Comparison of ENCODE assay signal across 1 cellular context in the genomic region with DNA sequence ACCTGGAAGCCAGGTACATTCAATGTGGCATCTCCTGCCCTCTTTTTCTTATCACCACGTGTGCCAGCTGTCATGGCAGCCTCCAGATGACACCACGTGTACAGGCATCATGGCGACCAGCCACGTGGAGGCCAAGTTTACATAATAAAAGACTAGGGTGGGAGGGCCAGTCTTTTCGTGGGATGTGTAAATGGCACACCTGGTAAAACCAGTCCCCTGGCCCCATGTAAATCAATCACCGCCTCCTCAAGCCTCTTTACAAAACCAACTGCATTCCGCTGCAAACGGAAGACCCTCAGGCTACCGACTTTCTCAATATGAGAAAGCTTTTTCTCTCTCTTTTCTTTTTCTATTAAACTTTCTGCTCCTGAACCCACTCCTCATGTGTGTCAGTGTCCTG.
TF ChIP-seq lines count a peak whose summit lies in the region.

No MANE protein-coding gene starts in this region.

TF ChIP-seq in WTC11, 78 proteins besides CTCF, POLR2A, EP300 and RAD21 (continued from another document and continues in another):
- TF ChIP-seq, protein P1, sequence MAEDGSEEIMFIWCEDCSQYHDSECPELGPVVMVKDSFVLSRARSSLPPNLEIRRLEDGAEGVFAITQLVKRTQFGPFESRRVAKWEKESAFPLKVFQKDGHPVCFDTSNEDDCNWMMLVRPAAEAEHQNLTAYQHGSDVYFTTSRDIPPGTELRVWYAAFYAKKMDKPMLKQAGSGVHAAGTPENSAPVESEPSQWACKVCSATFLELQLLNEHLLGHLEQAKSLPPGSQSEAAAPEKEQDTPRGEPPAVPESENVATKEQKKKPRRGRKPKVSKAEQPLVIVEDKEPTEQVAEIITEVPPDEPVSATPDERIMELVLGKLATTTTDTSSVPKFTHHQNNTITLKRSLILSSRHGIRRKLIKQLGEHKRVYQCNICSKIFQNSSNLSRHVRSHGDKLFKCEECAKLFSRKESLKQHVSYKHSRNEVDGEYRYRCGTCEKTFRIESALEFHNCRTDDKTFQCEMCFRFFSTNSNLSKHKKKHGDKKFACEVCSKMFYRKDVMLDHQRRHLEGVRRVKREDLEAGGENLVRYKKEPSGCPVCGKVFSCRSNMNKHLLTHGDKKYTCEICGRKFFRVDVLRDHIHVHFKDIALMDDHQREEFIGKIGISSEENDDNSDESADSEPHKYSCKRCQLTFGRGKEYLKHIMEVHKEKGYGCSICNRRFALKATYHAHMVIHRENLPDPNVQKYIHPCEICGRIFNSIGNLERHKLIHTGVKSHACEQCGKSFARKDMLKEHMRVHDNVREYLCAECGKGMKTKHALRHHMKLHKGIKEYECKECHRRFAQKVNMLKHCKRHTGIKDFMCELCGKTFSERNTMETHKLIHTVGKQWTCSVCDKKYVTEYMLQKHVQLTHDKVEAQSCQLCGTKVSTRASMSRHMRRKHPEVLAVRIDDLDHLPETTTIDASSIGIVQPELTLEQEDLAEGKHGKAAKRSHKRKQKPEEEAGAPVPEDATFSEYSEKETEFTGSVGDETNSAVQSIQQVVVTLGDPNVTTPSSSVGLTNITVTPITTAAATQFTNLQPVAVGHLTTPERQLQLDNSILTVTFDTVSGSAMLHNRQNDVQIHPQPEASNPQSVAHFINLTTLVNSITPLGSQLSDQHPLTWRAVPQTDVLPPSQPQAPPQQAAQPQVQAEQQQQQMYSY (CRISPR knock-in tag; IDR thresholded peaks at IDR 0.05) = no peak
- TF ChIP-seq, protein P2, sequence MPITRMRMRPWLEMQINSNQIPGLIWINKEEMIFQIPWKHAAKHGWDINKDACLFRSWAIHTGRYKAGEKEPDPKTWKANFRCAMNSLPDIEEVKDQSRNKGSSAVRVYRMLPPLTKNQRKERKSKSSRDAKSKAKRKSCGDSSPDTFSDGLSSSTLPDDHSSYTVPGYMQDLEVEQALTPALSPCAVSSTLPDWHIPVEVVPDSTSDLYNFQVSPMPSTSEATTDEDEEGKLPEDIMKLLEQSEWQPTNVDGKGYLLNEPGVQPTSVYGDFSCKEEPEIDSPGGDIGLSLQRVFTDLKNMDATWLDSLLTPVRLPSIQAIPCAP (CRISPR knock-in tag; IDR thresholded peaks at IDR 0.05) = no peak
- TF ChIP-seq, protein P3, sequence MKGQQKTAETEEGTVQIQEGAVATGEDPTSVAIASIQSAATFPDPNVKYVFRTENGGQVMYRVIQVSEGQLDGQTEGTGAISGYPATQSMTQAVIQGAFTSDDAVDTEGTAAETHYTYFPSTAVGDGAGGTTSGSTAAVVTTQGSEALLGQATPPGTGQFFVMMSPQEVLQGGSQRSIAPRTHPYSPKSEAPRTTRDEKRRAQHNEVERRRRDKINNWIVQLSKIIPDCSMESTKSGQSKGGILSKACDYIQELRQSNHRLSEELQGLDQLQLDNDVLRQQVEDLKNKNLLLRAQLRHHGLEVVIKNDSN (CRISPR knock-in tag; IDR thresholded peaks at IDR 0.05) = peak; percentile 92
- TF ChIP-seq, protein P4, sequence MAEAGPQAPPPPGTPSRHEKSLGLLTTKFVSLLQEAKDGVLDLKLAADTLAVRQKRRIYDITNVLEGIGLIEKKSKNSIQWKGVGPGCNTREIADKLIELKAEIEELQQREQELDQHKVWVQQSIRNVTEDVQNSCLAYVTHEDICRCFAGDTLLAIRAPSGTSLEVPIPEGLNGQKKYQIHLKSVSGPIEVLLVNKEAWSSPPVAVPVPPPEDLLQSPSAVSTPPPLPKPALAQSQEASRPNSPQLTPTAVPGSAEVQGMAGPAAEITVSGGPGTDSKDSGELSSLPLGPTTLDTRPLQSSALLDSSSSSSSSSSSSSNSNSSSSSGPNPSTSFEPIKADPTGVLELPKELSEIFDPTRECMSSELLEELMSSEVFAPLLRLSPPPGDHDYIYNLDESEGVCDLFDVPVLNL (CRISPR knock-in tag; IDR thresholded peaks at IDR 0.05; ENCODE audit: borderline replicate concordance, low read depth) = no peak
- TF ChIP-seq, protein P5, sequence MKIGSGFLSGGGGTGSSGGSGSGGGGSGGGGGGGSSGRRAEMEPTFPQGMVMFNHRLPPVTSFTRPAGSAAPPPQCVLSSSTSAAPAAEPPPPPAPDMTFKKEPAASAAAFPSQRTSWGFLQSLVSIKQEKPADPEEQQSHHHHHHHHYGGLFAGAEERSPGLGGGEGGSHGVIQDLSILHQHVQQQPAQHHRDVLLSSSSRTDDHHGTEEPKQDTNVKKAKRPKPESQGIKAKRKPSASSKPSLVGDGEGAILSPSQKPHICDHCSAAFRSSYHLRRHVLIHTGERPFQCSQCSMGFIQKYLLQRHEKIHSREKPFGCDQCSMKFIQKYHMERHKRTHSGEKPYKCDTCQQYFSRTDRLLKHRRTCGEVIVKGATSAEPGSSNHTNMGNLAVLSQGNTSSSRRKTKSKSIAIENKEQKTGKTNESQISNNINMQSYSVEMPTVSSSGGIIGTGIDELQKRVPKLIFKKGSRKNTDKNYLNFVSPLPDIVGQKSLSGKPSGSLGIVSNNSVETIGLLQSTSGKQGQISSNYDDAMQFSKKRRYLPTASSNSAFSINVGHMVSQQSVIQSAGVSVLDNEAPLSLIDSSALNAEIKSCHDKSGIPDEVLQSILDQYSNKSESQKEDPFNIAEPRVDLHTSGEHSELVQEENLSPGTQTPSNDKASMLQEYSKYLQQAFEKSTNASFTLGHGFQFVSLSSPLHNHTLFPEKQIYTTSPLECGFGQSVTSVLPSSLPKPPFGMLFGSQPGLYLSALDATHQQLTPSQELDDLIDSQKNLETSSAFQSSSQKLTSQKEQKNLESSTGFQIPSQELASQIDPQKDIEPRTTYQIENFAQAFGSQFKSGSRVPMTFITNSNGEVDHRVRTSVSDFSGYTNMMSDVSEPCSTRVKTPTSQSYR (CRISPR knock-in tag; IDR thresholded peaks at IDR 0.05) = 0 out of 2 replicates have a peak, but pooled peaks have one; percentile 29
- TF ChIP-seq ESRRA (CRISPR knock-in tag; IDR thresholded peaks at IDR 0.05; ENCODE audit: borderline replicate concordance) (no peak), MXD4 (CRISPR knock-in tag; IDR thresholded peaks at IDR 0.05; ENCODE audit: borderline replicate concordance) (no peak), GTF2I (CRISPR knock-in tag; conservative IDR thresholded peaks at IDR 0.05) (no peak), CBFB (CRISPR knock-in tag; IDR thresholded peaks at IDR 0.05; ENCODE audit: low read depth) (no peak), NFE2L1 (CRISPR knock-in tag; IDR thresholded peaks at IDR 0.05) (no peak), HMGA2 (CRISPR knock-in tag; IDR thresholded peaks at IDR 0.05) (no peak), IRF2 (CRISPR knock-in tag; IDR thresholded peaks at IDR 0.05; ENCODE audit: borderline replicate concordance, low read depth) (no peak), CREB1 (CRISPR knock-in tag; IDR thresholded peaks at IDR 0.05) (no peak), RORB (CRISPR knock-in tag; IDR thresholded peaks at IDR 0.05) (no peak), GRHL2 (CRISPR knock-in tag; IDR thresholded peaks at IDR 0.05; ENCODE audit: insufficient replicate concordance, severe bottlenecking) (no peak), TP53 (CRISPR knock-in tag; IDR thresholded peaks at IDR 0.05) (no peak), ZNF317 (CRISPR knock-in tag; IDR thresholded peaks at IDR 0.05; ENCODE audit: borderline replicate concordance, low read depth) (no peak), NR2C2 (CRISPR knock-in tag; IDR thresholded peaks at IDR 0.05) (no peak), ZNF232 (CRISPR knock-in tag; IDR thresholded peaks at IDR 0.05) (no peak), ZNF121 (CRISPR knock-in tag; IDR thresholded peaks at IDR 0.05) (no peak)
- TF ChIP-seq, protein P6, sequence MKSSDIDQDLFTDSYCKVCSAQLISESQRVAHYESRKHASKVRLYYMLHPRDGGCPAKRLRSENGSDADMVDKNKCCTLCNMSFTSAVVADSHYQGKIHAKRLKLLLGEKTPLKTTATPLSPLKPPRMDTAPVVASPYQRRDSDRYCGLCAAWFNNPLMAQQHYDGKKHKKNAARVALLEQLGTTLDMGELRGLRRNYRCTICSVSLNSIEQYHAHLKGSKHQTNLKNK (CRISPR knock-in tag; IDR thresholded peaks at IDR 0.05) = no peak
- TF ChIP-seq, protein P7, sequence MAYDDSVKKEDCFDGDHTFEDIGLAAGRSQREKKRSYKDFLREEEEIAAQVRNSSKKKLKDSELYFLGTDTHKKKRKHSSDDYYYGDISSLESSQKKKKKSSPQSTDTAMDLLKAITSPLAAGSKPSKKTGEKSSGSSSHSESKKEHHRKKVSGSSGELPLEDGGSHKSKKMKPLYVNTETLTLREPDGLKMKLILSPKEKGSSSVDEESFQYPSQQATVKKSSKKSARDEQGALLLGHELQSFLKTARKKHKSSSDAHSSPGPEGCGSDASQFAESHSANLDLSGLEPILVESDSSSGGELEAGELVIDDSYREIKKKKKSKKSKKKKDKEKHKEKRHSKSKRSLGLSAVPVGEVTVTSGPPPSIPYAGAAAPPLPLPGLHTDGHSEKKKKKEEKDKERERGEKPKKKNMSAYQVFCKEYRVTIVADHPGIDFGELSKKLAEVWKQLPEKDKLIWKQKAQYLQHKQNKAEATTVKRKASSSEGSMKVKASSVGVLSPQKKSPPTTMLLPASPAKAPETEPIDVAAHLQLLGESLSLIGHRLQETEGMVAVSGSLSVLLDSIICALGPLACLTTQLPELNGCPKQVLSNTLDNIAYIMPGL (CRISPR knock-in tag; IDR thresholded peaks at IDR 0.05) = no peak
- TF ChIP-seq, protein P8, sequence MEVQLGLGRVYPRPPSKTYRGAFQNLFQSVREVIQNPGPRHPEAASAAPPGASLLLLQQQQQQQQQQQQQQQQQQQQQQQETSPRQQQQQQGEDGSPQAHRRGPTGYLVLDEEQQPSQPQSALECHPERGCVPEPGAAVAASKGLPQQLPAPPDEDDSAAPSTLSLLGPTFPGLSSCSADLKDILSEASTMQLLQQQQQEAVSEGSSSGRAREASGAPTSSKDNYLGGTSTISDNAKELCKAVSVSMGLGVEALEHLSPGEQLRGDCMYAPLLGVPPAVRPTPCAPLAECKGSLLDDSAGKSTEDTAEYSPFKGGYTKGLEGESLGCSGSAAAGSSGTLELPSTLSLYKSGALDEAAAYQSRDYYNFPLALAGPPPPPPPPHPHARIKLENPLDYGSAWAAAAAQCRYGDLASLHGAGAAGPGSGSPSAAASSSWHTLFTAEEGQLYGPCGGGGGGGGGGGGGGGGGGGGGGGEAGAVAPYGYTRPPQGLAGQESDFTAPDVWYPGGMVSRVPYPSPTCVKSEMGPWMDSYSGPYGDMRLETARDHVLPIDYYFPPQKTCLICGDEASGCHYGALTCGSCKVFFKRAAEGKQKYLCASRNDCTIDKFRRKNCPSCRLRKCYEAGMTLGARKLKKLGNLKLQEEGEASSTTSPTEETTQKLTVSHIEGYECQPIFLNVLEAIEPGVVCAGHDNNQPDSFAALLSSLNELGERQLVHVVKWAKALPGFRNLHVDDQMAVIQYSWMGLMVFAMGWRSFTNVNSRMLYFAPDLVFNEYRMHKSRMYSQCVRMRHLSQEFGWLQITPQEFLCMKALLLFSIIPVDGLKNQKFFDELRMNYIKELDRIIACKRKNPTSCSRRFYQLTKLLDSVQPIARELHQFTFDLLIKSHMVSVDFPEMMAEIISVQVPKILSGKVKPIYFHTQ (CRISPR knock-in tag; IDR thresholded peaks at IDR 0.05) = no peak; the same call in 1 of the 2 replicates
- TF ChIP-seq, protein P9, sequence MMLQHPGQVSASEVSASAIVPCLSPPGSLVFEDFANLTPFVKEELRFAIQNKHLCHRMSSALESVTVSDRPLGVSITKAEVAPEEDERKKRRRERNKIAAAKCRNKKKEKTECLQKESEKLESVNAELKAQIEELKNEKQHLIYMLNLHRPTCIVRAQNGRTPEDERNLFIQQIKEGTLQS (CRISPR knock-in tag; conservative IDR thresholded peaks at IDR 0.05) = no peak
- TF ChIP-seq, protein P10, sequence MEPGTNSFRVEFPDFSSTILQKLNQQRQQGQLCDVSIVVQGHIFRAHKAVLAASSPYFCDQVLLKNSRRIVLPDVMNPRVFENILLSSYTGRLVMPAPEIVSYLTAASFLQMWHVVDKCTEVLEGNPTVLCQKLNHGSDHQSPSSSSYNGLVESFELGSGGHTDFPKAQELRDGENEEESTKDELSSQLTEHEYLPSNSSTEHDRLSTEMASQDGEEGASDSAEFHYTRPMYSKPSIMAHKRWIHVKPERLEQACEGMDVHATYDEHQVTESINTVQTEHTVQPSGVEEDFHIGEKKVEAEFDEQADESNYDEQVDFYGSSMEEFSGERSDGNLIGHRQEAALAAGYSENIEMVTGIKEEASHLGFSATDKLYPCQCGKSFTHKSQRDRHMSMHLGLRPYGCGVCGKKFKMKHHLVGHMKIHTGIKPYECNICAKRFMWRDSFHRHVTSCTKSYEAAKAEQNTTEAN (CRISPR knock-in tag; IDR thresholded peaks at IDR 0.05) = peak; percentile 28; the same call in 1 of the 2 replicates
- TF ChIP-seq, protein P11, sequence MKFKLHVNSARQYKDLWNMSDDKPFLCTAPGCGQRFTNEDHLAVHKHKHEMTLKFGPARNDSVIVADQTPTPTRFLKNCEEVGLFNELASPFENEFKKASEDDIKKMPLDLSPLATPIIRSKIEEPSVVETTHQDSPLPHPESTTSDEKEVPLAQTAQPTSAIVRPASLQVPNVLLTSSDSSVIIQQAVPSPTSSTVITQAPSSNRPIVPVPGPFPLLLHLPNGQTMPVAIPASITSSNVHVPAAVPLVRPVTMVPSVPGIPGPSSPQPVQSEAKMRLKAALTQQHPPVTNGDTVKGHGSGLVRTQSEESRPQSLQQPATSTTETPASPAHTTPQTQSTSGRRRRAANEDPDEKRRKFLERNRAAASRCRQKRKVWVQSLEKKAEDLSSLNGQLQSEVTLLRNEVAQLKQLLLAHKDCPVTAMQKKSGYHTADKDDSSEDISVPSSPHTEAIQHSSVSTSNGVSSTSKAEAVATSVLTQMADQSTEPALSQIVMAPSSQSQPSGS (CRISPR knock-in tag; IDR thresholded peaks at IDR 0.05; ENCODE audit: borderline replicate concordance, low read depth) = no peak
- TF ChIP-seq, protein P12, sequence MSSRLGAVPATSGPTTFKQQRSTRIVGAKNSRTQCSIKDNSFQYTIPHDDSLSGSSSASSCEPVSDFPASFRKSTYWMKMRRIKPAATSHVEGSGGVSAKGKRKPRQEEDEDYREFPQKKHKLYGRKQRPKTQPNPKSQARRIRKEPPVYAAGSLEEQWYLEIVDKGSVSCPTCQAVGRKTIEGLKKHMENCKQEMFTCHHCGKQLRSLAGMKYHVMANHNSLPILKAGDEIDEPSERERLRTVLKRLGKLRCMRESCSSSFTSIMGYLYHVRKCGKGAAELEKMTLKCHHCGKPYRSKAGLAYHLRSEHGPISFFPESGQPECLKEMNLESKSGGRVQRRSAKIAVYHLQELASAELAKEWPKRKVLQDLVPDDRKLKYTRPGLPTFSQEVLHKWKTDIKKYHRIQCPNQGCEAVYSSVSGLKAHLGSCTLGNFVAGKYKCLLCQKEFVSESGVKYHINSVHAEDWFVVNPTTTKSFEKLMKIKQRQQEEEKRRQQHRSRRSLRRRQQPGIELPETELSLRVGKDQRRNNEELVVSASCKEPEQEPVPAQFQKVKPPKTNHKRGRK (CRISPR knock-in tag; IDR thresholded peaks at IDR 0.05; ENCODE audit: borderline replicate concordance) = no peak
- TF ChIP-seq, protein P13, sequence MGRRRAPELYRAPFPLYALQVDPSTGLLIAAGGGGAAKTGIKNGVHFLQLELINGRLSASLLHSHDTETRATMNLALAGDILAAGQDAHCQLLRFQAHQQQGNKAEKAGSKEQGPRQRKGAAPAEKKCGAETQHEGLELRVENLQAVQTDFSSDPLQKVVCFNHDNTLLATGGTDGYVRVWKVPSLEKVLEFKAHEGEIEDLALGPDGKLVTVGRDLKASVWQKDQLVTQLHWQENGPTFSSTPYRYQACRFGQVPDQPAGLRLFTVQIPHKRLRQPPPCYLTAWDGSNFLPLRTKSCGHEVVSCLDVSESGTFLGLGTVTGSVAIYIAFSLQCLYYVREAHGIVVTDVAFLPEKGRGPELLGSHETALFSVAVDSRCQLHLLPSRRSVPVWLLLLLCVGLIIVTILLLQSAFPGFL (CRISPR knock-in tag; IDR thresholded peaks at IDR 0.05; ENCODE audit: borderline replicate concordance) = no peak
- TF ChIP-seq, protein P14, sequence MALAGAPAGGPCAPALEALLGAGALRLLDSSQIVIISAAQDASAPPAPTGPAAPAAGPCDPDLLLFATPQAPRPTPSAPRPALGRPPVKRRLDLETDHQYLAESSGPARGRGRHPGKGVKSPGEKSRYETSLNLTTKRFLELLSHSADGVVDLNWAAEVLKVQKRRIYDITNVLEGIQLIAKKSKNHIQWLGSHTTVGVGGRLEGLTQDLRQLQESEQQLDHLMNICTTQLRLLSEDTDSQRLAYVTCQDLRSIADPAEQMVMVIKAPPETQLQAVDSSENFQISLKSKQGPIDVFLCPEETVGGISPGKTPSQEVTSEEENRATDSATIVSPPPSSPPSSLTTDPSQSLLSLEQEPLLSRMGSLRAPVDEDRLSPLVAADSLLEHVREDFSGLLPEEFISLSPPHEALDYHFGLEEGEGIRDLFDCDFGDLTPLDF (CRISPR knock-in tag; IDR thresholded peaks at IDR 0.05) = no peak
